In genomic region chr19:680287-681028, GRCh38 we compare ENCODE assay signal across 1 cellular context.
TF ChIP-seq lines count a peak whose summit lies in the region.

No MANE protein-coding gene starts in this region.

TF ChIP-seq in K562, 482 proteins besides CTCF, POLR2A, EP300 and RAD21 (continues in another document):
- no peak for TF ChIP-seq FIP1L1 (IDR thresholded peaks at IDR 0.05; ENCODE audit: low read depth, low read length, poor library complexity, severe bottlenecking)
- peak; percentile 63 for TF ChIP-seq HCFC1 (IDR thresholded peaks at IDR 0.05; ENCODE audit: low read depth, low read length)
- peak in 1 of 2 experiments; percentile 37; a peak in 1 of 4 replicates for TF ChIP-seq ZMIZ1 (IDR thresholded peaks at IDR 0.05; ENCODE audit: low read depth in 2 of 2, low read length in 2 of 2)
- TF ChIP-seq FOXA3 (CRISPR knock-in tag; conservative IDR thresholded peaks at IDR 0.05 in 1 of 2, IDR thresholded peaks at IDR 0.05 in 1 of 2): no peak
- peak; percentile 99 for TF ChIP-seq CTBP1 (IDR thresholded peaks at IDR 0.05; ENCODE audit: borderline replicate concordance)
- 0 out of 2 replicates have a peak, but pooled peaks have one; percentile 60 for TF ChIP-seq HLTF (IDR thresholded peaks at IDR 0.05)
- no peak for TF ChIP-seq TRIM28 (IDR thresholded peaks at IDR 0.05)
- TF ChIP-seq ZSCAN32 (CRISPR knock-in tag; IDR thresholded peaks at IDR 0.05): peak; percentile 42; the same call in 1 of the 2 replicates
- no peak for TF ChIP-seq SRSF1 (IDR thresholded peaks at IDR 0.05; ENCODE audit: low read depth, low read length)
- TF ChIP-seq ATF3 (IDR thresholded peaks at IDR 0.05): peak; percentile 67
- TF ChIP-seq ATF3 (CRISPR knock-in tag; conservative IDR thresholded peaks at IDR 0.05): no peak
- TF ChIP-seq CREB5 (CRISPR knock-in tag; IDR thresholded peaks at IDR 0.05): no peak
- TF ChIP-seq FOXJ2 (tag; IDR thresholded peaks at IDR 0.05): no peak
- peak; percentile 56; the same call in 1 of the 2 replicates for TF ChIP-seq ATF4 (CRISPR knock-in tag; IDR thresholded peaks at IDR 0.05)
- no peak for TF ChIP-seq MGA (IDR thresholded peaks at IDR 0.05)
- 0 out of 4 replicates have a peak, but pooled peaks of 1 of the 2 experiments have one; percentile 55 for TF ChIP-seq BCLAF1 (IDR thresholded peaks at IDR 0.05; ENCODE audit: borderline replicate concordance in 1 of 2, control insufficient read depth in 1 of 2, low read depth in 2 of 2, low read length in 1 of 2)
- TF ChIP-seq PKNOX1 (IDR thresholded peaks at IDR 0.05): peak; percentile 57; the same call in 1 of the 2 replicates
- TF ChIP-seq TFE3 (CRISPR knock-in tag; IDR thresholded peaks at IDR 0.05): peak; percentile 49
- TF ChIP-seq CEBPB (tag; IDR thresholded peaks at IDR 0.05): no peak
- no peak for TF ChIP-seq ZNF398 (CRISPR knock-in tag; IDR thresholded peaks at IDR 0.05)
